Comparison of ENCODE assay signal across 1 cellular context in the genomic region with DNA sequence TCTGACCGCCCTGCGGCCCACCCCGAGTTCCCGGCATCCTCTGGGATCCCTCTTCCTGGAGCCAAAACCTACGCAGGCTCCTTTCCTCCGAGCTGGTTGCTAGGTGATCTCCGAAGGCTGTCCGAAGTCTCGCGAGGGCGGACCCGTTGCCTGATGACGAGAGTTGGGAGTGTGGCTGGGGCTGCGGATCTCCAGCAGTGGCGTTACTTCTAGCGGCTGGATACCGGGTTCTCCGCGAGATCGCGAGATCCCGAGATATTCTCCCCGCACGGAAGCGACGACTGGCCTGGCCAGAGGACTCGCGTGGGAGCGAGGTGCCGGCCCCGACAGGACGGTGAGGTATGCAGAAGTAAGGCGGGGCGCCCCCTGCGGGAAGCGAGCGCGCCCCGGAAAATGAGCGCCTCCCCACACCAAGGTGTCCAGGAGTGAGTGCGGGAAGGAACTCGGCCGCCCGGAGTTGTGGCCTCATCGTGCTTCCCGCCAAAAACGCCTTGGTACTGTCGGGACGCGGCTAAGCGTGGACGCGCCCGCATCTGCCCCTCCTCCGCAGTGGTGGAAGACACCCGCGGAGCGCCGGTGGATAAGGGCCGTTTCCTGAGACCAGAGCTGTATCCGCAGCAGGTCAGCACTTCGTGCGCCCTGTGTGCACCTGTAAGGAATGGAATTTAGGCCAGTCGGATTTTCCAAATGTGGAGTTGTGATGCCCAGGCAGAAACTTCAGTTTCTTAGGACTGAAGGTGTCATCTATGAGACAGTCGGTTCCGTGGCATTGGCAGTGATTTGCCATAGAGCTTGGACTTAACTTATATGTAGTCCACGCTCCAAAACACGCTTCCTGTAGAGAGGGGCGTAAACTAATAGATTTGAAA.
TF ChIP-seq lines count a peak whose summit lies in the region.

A gene (plus strand): TSS at position 146 of the 869 bp plus-strand sequence. CDS start 1,426 bp downstream, outside the sequence.

TF ChIP-seq in WTC11, 78 proteins besides CTCF, POLR2A, EP300 and RAD21 (continued from another document):
- TF ChIP-seq, protein P1, sequence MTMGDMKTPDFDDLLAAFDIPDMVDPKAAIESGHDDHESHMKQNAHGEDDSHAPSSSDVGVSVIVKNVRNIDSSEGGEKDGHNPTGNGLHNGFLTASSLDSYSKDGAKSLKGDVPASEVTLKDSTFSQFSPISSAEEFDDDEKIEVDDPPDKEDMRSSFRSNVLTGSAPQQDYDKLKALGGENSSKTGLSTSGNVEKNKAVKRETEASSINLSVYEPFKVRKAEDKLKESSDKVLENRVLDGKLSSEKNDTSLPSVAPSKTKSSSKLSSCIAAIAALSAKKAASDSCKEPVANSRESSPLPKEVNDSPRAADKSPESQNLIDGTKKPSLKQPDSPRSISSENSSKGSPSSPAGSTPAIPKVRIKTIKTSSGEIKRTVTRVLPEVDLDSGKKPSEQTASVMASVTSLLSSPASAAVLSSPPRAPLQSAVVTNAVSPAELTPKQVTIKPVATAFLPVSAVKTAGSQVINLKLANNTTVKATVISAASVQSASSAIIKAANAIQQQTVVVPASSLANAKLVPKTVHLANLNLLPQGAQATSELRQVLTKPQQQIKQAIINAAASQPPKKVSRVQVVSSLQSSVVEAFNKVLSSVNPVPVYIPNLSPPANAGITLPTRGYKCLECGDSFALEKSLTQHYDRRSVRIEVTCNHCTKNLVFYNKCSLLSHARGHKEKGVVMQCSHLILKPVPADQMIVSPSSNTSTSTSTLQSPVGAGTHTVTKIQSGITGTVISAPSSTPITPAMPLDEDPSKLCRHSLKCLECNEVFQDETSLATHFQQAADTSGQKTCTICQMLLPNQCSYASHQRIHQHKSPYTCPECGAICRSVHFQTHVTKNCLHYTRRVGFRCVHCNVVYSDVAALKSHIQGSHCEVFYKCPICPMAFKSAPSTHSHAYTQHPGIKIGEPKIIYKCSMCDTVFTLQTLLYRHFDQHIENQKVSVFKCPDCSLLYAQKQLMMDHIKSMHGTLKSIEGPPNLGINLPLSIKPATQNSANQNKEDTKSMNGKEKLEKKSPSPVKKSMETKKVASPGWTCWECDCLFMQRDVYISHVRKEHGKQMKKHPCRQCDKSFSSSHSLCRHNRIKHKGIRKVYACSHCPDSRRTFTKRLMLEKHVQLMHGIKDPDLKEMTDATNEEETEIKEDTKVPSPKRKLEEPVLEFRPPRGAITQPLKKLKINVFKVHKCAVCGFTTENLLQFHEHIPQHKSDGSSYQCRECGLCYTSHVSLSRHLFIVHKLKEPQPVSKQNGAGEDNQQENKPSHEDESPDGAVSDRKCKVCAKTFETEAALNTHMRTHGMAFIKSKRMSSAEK (CRISPR knock-in tag; IDR thresholded peaks at IDR 0.05; ENCODE audit: borderline replicate concordance) = no peak
- no peak for TF ChIP-seq IRF2 (CRISPR knock-in tag; IDR thresholded peaks at IDR 0.05; ENCODE audit: borderline replicate concordance, low read depth)
